In the genomic region with DNA sequence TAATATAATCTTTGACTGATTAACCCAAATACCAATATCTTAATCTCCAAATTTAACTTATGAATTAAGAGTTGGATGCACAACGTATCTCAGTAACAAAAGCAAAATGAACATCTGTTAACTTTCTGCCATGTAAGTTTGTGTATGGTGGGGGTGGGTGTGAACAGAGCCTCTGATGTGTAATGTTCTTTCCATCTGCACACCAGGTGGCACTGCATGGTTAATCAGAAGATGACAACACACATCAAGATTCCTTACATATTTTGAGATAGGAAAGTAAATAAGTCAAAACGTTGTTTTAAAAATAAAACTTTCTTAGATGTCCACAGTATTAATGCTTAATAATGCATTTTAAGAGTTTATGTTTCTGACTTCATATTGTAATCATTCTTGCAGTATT, we compare ENCODE assay signal across 10 cellular contexts.
DNase-seq lines count a peak whose midpoint lies in the region; ATAC-seq and TF ChIP-seq lines count a peak whose summit lies in the region.
"Had no signal": no experiment of that assay in that cellular context is flagged by ENCODE, and none has a peak within 500 bp of the region (broad histone marks: within the 10 kb centered on the region; RNA-seq: fewer than 3 reads in every experiment).

No MANE protein-coding gene starts in this region.

- no TSS peak for BruUV-seq in A673 (replicated peaks; lab: Mats Ljungman, UMichigan)

- POLR2A ChIA-PET in A673 (lab: Charles Lee; ENCODE audit: low non-redundant PET) (no interaction called here), WTC11 (lab: Charles Lee) (no interaction called here)

- H4K20me1 ChIP-seq in fibroblast of lung (ENCODE audit: control insufficient read depth, extremely low read depth, insufficient read depth, low read length): no peaks in the 10 kb centered on the region

- H3K9ac ChIP-seq in fibroblast of lung (ENCODE audit: insufficient read depth, low read length): no peak overlapping the region

- H3K36me3 Mint-ChIP-seq in WTC11: no peaks in the 10 kb centered on the region

- TF ChIP-seq POLR2A in vagina (IDR thresholded peaks at IDR 0.05): no peak

- DNase-seq in A673 (ENCODE audit: low spot score): peak; percentile 56
- DNase-seq in GM12865 (ENCODE audit: low read depth): peak; percentile 17
- peak; percentile 30 for DNase-seq in NCI-H82 treated with DMSO at 0.1 percent for 48 hours (lab: John Stamatoyannopoulos, UW; ENCODE audit: unreplicated experiment)
- peak; percentile 42 to 72 for DNase-seq in fibroblast of lung (ENCODE audit: low read depth in 2 of 2)
- DNase-seq in WTC11 (ENCODE audit: low spot score): no peak
- no peak for DNase-seq in vagina (ENCODE audit: extremely low spot score in 2 of 2)
- DNase-seq in hypothalamus (lab: John Stamatoyannopoulos, UW): no peak
- DNase-seq: central memory CD4-positive, alpha-beta T cell had no signal

- H3K9me3 Mint-ChIP-seq in WTC11: no peaks in the 10 kb centered on the region

- CTCF ChIA-PET in A673 (lab: Charles Lee) (no interaction called here), WTC11 (lab: Charles Lee) (no interaction called here)

- H3K4me1 Mint-ChIP-seq in WTC11: no peaks in the 10 kb centered on the region

- no peak overlapping the region for H3K4me3 Mint-ChIP-seq in WTC11

- H3K4me3 ChIP-seq in A673 (ENCODE audit: low read depth, low read length, poor library complexity, severe bottlenecking): no peak overlapping the region
- no peak overlapping the region for H3K4me3 ChIP-seq in GM12865 (ENCODE audit: low read depth, low read length)
- no peak overlapping the region for H3K4me3 ChIP-seq in fibroblast of lung (replicated peaks in 1 of 4; ENCODE audit: control extremely low read depth in 1 of 4, insufficient read depth in 1 of 4, low read depth in 3 of 4, low read length in 4 of 4)
- no peak overlapping the region for H3K4me3 ChIP-seq in vagina
- H3K4me3 ChIP-seq: mucosa of descending colon had no signal

- H3K36me3 ChIP-seq in A673 (ENCODE audit: insufficient read depth, low read length, poor library complexity, severe bottlenecking): no peaks in the 10 kb centered on the region
- no peaks in the 10 kb centered on the region for H3K36me3 ChIP-seq in fibroblast of lung (ENCODE audit: control insufficient read depth, insufficient read depth, low read length)
- peaks cover 0 to 4% of the 10 kb centered on the region in 2 donors for H3K36me3 ChIP-seq in vagina

- intact Hi-C loops in A673 (cut with micrococcal nuclease; ENCODE audit: unreplicated experiment): no loop called here
- intact Hi-C loops in vagina (cut with DNase I): no loop called here

- H3K27me3 ChIP-seq in A673 (replicated peaks; ENCODE audit: insufficient read depth, low read depth, low read length, poor library complexity) (no peaks in the 10 kb centered on the region), fibroblast of lung (ENCODE audit: control insufficient read depth, insufficient read depth, low read length) (no peaks in the 10 kb centered on the region), vagina (no peaks in the 10 kb centered on the region)

- H3K4me1 ChIP-seq in A673 (ENCODE audit: insufficient read depth, low read length, poor library complexity, severe bottlenecking): no peaks in the 10 kb centered on the region
- no peaks in the 10 kb centered on the region for H3K4me1 ChIP-seq in fibroblast of lung (ENCODE audit: control insufficient read depth, extremely low read depth, insufficient read depth, low read length)
- H3K4me1 ChIP-seq in vagina: no peaks in the 10 kb centered on the region

- H3K27me3 Mint-ChIP-seq in WTC11 (ENCODE audit: low read depth): no peaks in the 10 kb centered on the region

- H3K4me2 ChIP-seq in fibroblast of lung (ENCODE audit: extremely low read depth, insufficient read depth, low read length): no peak overlapping the region

- no peaks in the 10 kb centered on the region for H3K79me2 ChIP-seq in fibroblast of lung (ENCODE audit: control insufficient read depth, insufficient read depth, low read length)

- H2AFZ ChIP-seq in fibroblast of lung (ENCODE audit: low read length): no peak overlapping the region

- ATAC-seq in HG03175 (IDR thresholded peaks at IDR 0.05; ENCODE audit: unreplicated experiment): no peak
- no peak for ATAC-seq in WTC11
- ATAC-seq: mucosa of descending colon had no signal

- H3K27ac Mint-ChIP-seq in WTC11: no peak overlapping the region

- H3K9me3 ChIP-seq in A673 (ENCODE audit: low read depth, low read length, poor library complexity, severe bottlenecking) (no peaks in the 10 kb centered on the region), fibroblast of lung (ENCODE audit: control insufficient read depth, insufficient read depth, low read depth, low read length) (no peaks in the 10 kb centered on the region), vagina (no peaks in the 10 kb centered on the region)
- H3K9me3 ChIP-seq: mucosa of descending colon had no signal

- H3K27ac ChIP-seq in A673 (ENCODE audit: low read depth, low read length, poor library complexity, severe bottlenecking) (no peak overlapping the region), fibroblast of lung (ENCODE audit: insufficient read depth, low read length) (no peak overlapping the region), vagina (no peak overlapping the region)

- TF ChIP-seq CTCF in A673 (conservative IDR thresholded peaks at IDR 0.05; ENCODE audit: low read depth, low read length) (peak; percentile 43; the same call in 1 of the 2 replicates), GM12865 (IDR thresholded peaks at IDR 0.05; ENCODE audit: insufficient read depth, low read depth, low read length, missing control alignments) (no peak), fibroblast of lung (conservative IDR thresholded peaks at IDR 0.05 in 1 of 2, IDR thresholded peaks at IDR 0.05 in 1 of 2; ENCODE audit: low read depth in 1 of 2, low read length in 2 of 2) (peak in 1 of 2 donors; percentile 14), WTC11 (IDR thresholded peaks at IDR 0.05) (no peak), vagina (IDR thresholded peaks at IDR 0.05) (no peak)

TF ChIP-seq in WTC11, 78 proteins besides CTCF, POLR2A, EP300 and RAD21:
- TF ChIP-seq ZNF121 (CRISPR knock-in tag; IDR thresholded peaks at IDR 0.05) (no peak), TEAD1 (CRISPR knock-in tag; IDR thresholded peaks at IDR 0.05) (no peak), IRF2 (CRISPR knock-in tag; IDR thresholded peaks at IDR 0.05; ENCODE audit: borderline replicate concordance, low read depth) (no peak), ZNF317 (CRISPR knock-in tag; IDR thresholded peaks at IDR 0.05; ENCODE audit: borderline replicate concordance, low read depth) (no peak), ETV6 (CRISPR knock-in tag; IDR thresholded peaks at IDR 0.05) (no peak), GRHL2 (CRISPR knock-in tag; IDR thresholded peaks at IDR 0.05; ENCODE audit: insufficient replicate concordance, severe bottlenecking) (no peak), JUN (CRISPR knock-in tag; IDR thresholded peaks at IDR 0.05) (no peak), OVOL2 (CRISPR knock-in tag; IDR thresholded peaks at IDR 0.05; ENCODE audit: borderline replicate concordance) (no peak), KAT7 (CRISPR knock-in tag; IDR thresholded peaks at IDR 0.05; ENCODE audit: borderline replicate concordance) (no peak), NR3C1 (CRISPR knock-in tag; conservative IDR thresholded peaks at IDR 0.05; ENCODE audit: low read depth) (no peak), FOXJ3 (CRISPR knock-in tag; IDR thresholded peaks at IDR 0.05; ENCODE audit: borderline replicate concordance) (no peak), NFATC4 (CRISPR knock-in tag; IDR thresholded peaks at IDR 0.05) (no peak), TCF7 (CRISPR knock-in tag; IDR thresholded peaks at IDR 0.05; ENCODE audit: low read depth) (no peak), TP53 (CRISPR knock-in tag; IDR thresholded peaks at IDR 0.05) (no peak)
- TF ChIP-seq, protein P1, sequence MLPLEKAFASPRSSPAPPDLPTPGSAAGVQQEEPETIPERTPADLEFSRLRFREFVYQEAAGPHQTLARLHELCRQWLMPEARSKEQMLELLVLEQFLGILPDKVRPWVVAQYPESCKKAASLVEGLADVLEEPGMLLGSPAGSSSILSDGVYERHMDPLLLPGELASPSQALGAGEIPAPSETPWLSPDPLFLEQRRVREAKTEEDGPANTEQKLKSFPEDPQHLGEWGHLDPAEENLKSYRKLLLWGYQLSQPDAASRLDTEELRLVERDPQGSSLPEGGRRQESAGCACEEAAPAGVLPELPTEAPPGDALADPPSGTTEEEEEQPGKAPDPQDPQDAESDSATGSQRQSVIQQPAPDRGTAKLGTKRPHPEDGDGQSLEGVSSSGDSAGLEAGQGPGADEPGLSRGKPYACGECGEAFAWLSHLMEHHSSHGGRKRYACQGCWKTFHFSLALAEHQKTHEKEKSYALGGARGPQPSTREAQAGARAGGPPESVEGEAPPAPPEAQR (CRISPR knock-in tag; IDR thresholded peaks at IDR 0.05): no peak
- TF ChIP-seq, protein P2, sequence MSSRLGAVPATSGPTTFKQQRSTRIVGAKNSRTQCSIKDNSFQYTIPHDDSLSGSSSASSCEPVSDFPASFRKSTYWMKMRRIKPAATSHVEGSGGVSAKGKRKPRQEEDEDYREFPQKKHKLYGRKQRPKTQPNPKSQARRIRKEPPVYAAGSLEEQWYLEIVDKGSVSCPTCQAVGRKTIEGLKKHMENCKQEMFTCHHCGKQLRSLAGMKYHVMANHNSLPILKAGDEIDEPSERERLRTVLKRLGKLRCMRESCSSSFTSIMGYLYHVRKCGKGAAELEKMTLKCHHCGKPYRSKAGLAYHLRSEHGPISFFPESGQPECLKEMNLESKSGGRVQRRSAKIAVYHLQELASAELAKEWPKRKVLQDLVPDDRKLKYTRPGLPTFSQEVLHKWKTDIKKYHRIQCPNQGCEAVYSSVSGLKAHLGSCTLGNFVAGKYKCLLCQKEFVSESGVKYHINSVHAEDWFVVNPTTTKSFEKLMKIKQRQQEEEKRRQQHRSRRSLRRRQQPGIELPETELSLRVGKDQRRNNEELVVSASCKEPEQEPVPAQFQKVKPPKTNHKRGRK (CRISPR knock-in tag; IDR thresholded peaks at IDR 0.05; ENCODE audit: borderline replicate concordance): no peak

Comparison
In these comparisons a context has a peak if more than half of its experiments do, and no peak if none do; other contexts are left out.
1. DNase-seq: peak in A673 (single experiment), GM12865 (single experiment), NCI-H82 treated with DMSO at 0.1 percent for 48 hours (single experiment) and fibroblast of lung (2 of 2); none in WTC11 (single experiment), vagina (0 of 2) and hypothalamus (0 of 51).